ENCODE assay signal across 20 cellular contexts in genomic region chr4:23851455-23851854, GRCh38. TPM values are rescaled to one million over a fixed set of nuclear protein-coding genes. Genes with fewer than 3 reads are reported as not detected.
DNase-seq lines count a peak whose midpoint lies in the region; ATAC-seq and TF ChIP-seq lines count a peak whose summit lies in the region.
"Had no signal": no experiment of that assay in that cellular context is flagged by ENCODE, and none has a peak within 500 bp of the region (broad histone marks: within the 10 kb centered on the region; RNA-seq: fewer than 3 reads in every experiment).

No MANE protein-coding gene starts in this region.

- H3K4me3 Mint-ChIP-seq in GM23338 = no peak overlapping the region
- H3K4me3 Mint-ChIP-seq: CD4-positive, alpha-beta memory T cell; HFFc6 had no signal

- intact Hi-C loops in left ventricle myocardium superior (cut with micrococcal nuclease) (no loop called here), Right ventricle myocardium inferior (cut with DNase I) (no loop called here), psoas muscle (cut with DNase I) (no loop called here)

- H3K4me3 ChIP-seq in GM23338 (no peak overlapping the region), HUES48 (ENCODE audit: low read depth, low read length) (peak overlapping the region; percentile 24; the same call in 1 of the 2 replicates), psoas muscle (no peak overlapping the region)
- H3K4me3 ChIP-seq: GM12878, HAP-1 had no signal

- H3K9me3 Mint-ChIP-seq in GM23338 = no peaks in the 10 kb centered on the region

- H3K9me3 ChIP-seq in HUES48 (ENCODE audit: control insufficient read depth, insufficient read depth, low read length) (no peaks in the 10 kb centered on the region), psoas muscle (no peaks in the 10 kb centered on the region)
- H3K9me3 ChIP-seq: HAP-1 had no signal

- H3K27ac ChIP-seq in GM23338 (ENCODE audit: low read depth) (no peak overlapping the region), HUES48 (ENCODE audit: low read depth, low read length) (no peak overlapping the region), psoas muscle (peak overlapping the region; percentile 62)

- no peak overlapping the region for H3K9ac ChIP-seq in HUES48 (ENCODE audit: low read depth, low read length)

- no peaks in the 10 kb centered on the region for H3K36me3 Mint-ChIP-seq in GM23338 (ENCODE audit: low read depth)
- H3K36me3 Mint-ChIP-seq: CD4-positive, alpha-beta memory T cell had no signal

- H3F3A ChIP-seq in GM23338 (replicated peaks; ENCODE audit: low read depth) = no peaks in the 10 kb centered on the region

- H4K20me1 ChIP-seq in GM23338 (replicated peaks; ENCODE audit: insufficient read depth) = no peaks in the 10 kb centered on the region

- no peaks in the 10 kb centered on the region for H3K27me3 ChIP-seq in GM23338 (ENCODE audit: insufficient read depth)
- no peaks in the 10 kb centered on the region for H3K27me3 ChIP-seq in HUES48 (ENCODE audit: control insufficient read depth, insufficient read depth, low read length)
- H3K27me3 ChIP-seq in psoas muscle (ENCODE audit: insufficient read depth in 3 of 3, low read length in 2 of 3) = no peaks in the 10 kb centered on the region

- H3K79me2 ChIP-seq in GM23338 (replicated peaks; ENCODE audit: insufficient read depth) = no peaks in the 10 kb centered on the region

- DNase-seq in left ventricle myocardium superior = no peak
- DNase-seq in Right ventricle myocardium inferior (ENCODE audit: missing footprints) = no peak
- DNase-seq in GM23338 (ENCODE audit: low spot score) = no peak
- DNase-seq in psoas muscle = no peak
- no peak for DNase-seq in DMS 273 treated with DMSO at 0.1 percent for 48 hours (lab: John Stamatoyannopoulos, UW)
- no peak for DNase-seq in medulla oblongata (ENCODE audit: extremely low spot score)
- DNase-seq: C1 segment of cervical spinal cord; Calu3; CD4-positive, alpha-beta memory T cell; COR-L47; DMS153; DMS79; EL; GDM1; GOT3; HFFc6 had no signal

- H3K36me3 ChIP-seq in GM23338 (ENCODE audit: insufficient read depth) = no peaks in the 10 kb centered on the region
- no peaks in the 10 kb centered on the region for H3K36me3 ChIP-seq in HUES48 (ENCODE audit: control insufficient read depth, insufficient read depth, low read length)
- H3K36me3 ChIP-seq in psoas muscle (ENCODE audit: insufficient read depth in 1 of 2, low read depth in 1 of 2) = peaks cover 0 to 2% of the 10 kb centered on the region in 2 donors
- H3K36me3 ChIP-seq: HAP-1 had no signal

- H3K4me2 ChIP-seq in GM23338 = peak overlapping the region; percentile 56

- peaks cover 11% of the 10 kb centered on the region; the same call in 1 of the 2 replicates for H3K4me1 ChIP-seq in GM23338 (ENCODE audit: insufficient read depth)
- peaks cover 16% of the 10 kb centered on the region for H3K4me1 ChIP-seq in HUES48 (ENCODE audit: control insufficient read depth, insufficient read depth, low read length)
- peaks cover 44% of the 10 kb centered on the region for H3K4me1 ChIP-seq in psoas muscle
- H3K4me1 ChIP-seq: HAP-1 had no signal

- H3K9me2 ChIP-seq in GM23338 (ENCODE audit: insufficient read depth) = no peaks in the 10 kb centered on the region

- TF ChIP-seq CTCF in GM23338 (conservative IDR thresholded peaks at IDR 0.05; ENCODE audit: low read depth in 2 of 2) (no peak), psoas muscle (IDR thresholded peaks at IDR 0.05) (no peak)

- peak; percentile 21 for ATAC-seq in left ventricle myocardium superior
- ATAC-seq in Right ventricle myocardium inferior = no peak
- no peak for ATAC-seq in GM23338
- no peak for ATAC-seq in psoas muscle
- ATAC-seq: GM12878 had no signal

- 65 to 87% (median 68%) methylated on average over 2 of the region's 2 CpGs for WGBS in psoas muscle, 3 donors

- peak overlapping the region; percentile 51; the same call in 1 of the 2 replicates for H3K27ac Mint-ChIP-seq in GM23338
- H3K27ac Mint-ChIP-seq: CD4-positive, alpha-beta memory T cell; HFFc6 had no signal

- no peaks in the 10 kb centered on the region for H3K27me3 Mint-ChIP-seq in GM23338 (ENCODE audit: insufficient read depth, low read depth, poor library complexity)
- H3K27me3 Mint-ChIP-seq: CD4-positive, alpha-beta memory T cell had no signal

- H2AFZ ChIP-seq in GM23338 = no peak overlapping the region

- H3K4me1 Mint-ChIP-seq in GM23338 = peaks cover 17% of the 10 kb centered on the region
- H3K4me1 Mint-ChIP-seq: CD4-positive, alpha-beta memory T cell had no signal

TF ChIP-seq in GM23338, 12 proteins besides CTCF, POLR2A, EP300 and RAD21 (continues in another document):
- TF ChIP-seq REST (IDR thresholded peaks at IDR 0.05; ENCODE audit: unreplicated experiment) = no peak
- TF ChIP-seq POLR2AphosphoS5 (IDR thresholded peaks at IDR 0.05; ENCODE audit: low read depth) = no peak
- no peak for TF ChIP-seq ZNF114 (CRISPR knock-in tag; IDR thresholded peaks at IDR 0.05)
- no peak for TF ChIP-seq ZNF331 (CRISPR knock-in tag; IDR thresholded peaks at IDR 0.05; ENCODE audit: low read depth)
- no peak for TF ChIP-seq CREB1 (CRISPR knock-in tag; IDR thresholded peaks at IDR 0.05; ENCODE audit: low read depth)
- no peak for TF ChIP-seq EZH2 (IDR thresholded peaks at IDR 0.05; ENCODE audit: low read depth, unreplicated experiment)
- TF ChIP-seq JUNB (IDR thresholded peaks at IDR 0.05; ENCODE audit: unreplicated experiment) = no peak

RNA-seq across cellular contexts. Expression of gene PPARGC1A, which starts 38.4 kb away (rescaled TPM):
- 97.2 TPM for total RNA-seq in left ventricle myocardium superior
- total RNA-seq in Right ventricle myocardium inferior = 77.5 TPM
- 0.54 and 3.3 TPM in 2 replicates for total RNA-seq in GM23338 (2014; rRNA removed; shearing (Covaris generic))
- 0.12 and 0.76 TPM in 2 replicates for polyA plus RNA-seq in GM23338 (2016; fragmentation: Nextera tagmentation; extraction: Ambion mirVana)
- total RNA-seq in psoas muscle = 10 to 100 TPM in 3 of 4 donors, 1 to 10 TPM in 1; 7.8 to 89.3 (median 53.0) TPM
- 10 to 100 TPM; 13.0 to 64.3 (median 33.1) TPM for polyA plus RNA-seq in psoas muscle
- total RNA-seq: A673; CD4-positive, alpha-beta memory T cell; HFFc6 had no signal
- polyA plus RNA-seq: CD4-positive, alpha-beta memory T cell had no signal
